1 cellular context compared by ENCODE assay signal in the genomic region with DNA sequence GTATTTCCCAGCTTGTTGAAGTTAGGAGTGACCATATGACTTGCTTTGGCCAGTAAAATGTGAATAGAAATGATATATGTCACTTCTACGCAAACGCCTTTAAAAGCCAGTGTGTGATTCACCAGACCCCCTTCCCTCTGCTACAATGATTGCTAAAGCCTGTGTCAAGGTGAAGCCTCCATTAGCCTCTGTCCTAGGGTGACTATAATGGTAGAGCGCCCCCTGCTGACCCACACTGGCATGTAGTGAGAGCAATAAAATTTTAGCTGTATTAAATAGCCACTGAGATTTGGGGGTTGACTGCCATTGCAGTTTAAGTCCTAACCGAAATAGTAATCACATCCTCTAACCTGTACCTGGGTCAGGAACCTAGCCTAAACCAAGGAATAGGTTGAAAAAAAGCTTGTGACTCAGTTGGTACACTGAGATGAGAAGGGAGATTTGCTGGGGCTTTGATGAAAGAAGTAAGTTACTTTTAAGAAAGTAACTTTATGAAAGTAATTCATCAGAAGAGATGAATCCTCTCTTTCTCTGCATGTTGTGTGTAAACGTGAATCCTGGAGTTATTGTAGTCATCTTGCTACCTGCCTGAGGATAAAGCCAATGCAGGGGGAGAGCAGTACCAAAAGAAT.
TF ChIP-seq lines count a peak whose summit lies in the region.

No MANE protein-coding gene starts in this region.

TF ChIP-seq in GM12878, 131 proteins besides CTCF, POLR2A, EP300 and RAD21 (continued from another document and continues in another):
- TF ChIP-seq, protein P1, sequence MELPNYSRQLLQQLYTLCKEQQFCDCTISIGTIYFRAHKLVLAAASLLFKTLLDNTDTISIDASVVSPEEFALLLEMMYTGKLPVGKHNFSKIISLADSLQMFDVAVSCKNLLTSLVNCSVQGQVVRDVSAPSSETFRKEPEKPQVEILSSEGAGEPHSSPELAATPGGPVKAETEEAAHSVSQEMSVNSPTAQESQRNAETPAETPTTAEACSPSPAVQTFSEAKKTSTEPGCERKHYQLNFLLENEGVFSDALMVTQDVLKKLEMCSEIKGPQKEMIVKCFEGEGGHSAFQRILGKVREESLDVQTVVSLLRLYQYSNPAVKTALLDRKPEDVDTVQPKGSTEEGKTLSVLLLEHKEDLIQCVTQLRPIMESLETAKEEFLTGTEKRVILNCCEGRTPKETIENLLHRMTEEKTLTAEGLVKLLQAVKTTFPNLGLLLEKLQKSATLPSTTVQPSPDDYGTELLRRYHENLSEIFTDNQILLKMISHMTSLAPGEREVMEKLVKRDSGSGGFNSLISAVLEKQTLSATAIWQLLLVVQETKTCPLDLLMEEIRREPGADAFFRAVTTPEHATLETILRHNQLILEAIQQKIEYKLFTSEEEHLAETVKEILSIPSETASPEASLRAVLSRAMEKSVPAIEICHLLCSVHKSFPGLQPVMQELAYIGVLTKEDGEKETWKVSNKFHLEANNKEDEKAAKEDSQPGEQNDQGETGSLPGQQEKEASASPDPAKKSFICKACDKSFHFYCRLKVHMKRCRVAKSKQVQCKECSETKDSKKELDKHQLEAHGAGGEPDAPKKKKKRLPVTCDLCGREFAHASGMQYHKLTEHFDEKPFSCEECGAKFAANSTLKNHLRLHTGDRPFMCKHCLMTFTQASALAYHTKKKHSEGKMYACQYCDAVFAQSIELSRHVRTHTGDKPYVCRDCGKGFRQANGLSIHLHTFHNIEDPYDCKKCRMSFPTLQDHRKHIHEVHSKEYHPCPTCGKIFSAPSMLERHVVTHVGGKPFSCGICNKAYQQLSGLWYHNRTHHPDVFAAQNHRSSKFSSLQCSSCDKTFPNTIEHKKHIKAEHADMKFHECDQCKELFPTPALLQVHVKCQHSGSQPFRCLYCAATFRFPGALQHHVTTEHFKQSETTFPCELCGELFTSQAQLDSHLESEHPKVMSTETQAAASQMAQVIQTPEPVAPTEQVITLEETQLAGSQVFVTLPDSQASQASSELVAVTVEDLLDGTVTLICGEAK (IDR thresholded peaks at IDR 0.05; ENCODE audit: borderline replicate concordance), result no peak
- TF ChIP-seq, protein P2, sequence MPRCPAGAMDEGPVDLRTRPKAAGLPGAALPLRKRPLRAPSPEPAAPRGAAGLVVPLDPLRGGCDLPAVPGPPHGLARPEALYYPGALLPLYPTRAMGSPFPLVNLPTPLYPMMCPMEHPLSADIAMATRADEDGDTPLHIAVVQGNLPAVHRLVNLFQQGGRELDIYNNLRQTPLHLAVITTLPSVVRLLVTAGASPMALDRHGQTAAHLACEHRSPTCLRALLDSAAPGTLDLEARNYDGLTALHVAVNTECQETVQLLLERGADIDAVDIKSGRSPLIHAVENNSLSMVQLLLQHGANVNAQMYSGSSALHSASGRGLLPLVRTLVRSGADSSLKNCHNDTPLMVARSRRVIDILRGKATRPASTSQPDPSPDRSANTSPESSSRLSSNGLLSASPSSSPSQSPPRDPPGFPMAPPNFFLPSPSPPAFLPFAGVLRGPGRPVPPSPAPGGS (IDR thresholded peaks at IDR 0.05; ENCODE audit: borderline replicate concordance, insufficient read depth, low read depth, low read length, poor library complexity, severe bottlenecking), result no peak
- no peak for TF ChIP-seq DPF2 (IDR thresholded peaks at IDR 0.05)
- no peak for TF ChIP-seq TARDBP (IDR thresholded peaks at IDR 0.05; ENCODE audit: borderline replicate concordance)
- no peak for TF ChIP-seq NBN (IDR thresholded peaks at IDR 0.05)
- no peak for TF ChIP-seq GABPA (IDR thresholded peaks at IDR 0.05; ENCODE audit: low read depth)
- TF ChIP-seq TBL1XR1 (IDR thresholded peaks at IDR 0.05; ENCODE audit: low read depth, low read length), result no peak
- no peak for TF ChIP-seq EGR1 (IDR thresholded peaks at IDR 0.05; ENCODE audit: borderline replicate concordance in 1 of 2, low read depth in 2 of 2, low read length in 2 of 2)
- TF ChIP-seq ASH2L (IDR thresholded peaks at IDR 0.05; ENCODE audit: borderline replicate concordance, low read depth), result no peak
- TF ChIP-seq, protein P3, sequence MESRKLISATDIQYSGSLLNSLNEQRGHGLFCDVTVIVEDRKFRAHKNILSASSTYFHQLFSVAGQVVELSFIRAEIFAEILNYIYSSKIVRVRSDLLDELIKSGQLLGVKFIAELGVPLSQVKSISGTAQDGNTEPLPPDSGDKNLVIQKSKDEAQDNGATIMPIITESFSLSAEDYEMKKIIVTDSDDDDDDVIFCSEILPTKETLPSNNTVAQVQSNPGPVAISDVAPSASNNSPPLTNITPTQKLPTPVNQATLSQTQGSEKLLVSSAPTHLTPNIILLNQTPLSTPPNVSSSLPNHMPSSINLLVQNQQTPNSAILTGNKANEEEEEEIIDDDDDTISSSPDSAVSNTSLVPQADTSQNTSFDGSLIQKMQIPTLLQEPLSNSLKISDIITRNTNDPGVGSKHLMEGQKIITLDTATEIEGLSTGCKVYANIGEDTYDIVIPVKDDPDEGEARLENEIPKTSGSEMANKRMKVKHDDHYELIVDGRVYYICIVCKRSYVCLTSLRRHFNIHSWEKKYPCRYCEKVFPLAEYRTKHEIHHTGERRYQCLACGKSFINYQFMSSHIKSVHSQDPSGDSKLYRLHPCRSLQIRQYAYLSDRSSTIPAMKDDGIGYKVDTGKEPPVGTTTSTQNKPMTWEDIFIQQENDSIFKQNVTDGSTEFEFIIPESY (IDR thresholded peaks at IDR 0.05), result no peak
- peak; percentile 99 for TF ChIP-seq SMC3 (IDR thresholded peaks at IDR 0.05; ENCODE audit: borderline replicate concordance, low read length)
- TF ChIP-seq MTA3 (IDR thresholded peaks at IDR 0.05; ENCODE audit: borderline replicate concordance, low read length), result no peak
- TF ChIP-seq MEF2A (IDR thresholded peaks at IDR 0.05; ENCODE audit: insufficient read depth, low read depth, low read length), result no peak
- peak; percentile 92 for TF ChIP-seq YY1 (IDR thresholded peaks at IDR 0.05; ENCODE audit: low read depth, low read length)
- no peak for TF ChIP-seq MEF2B (IDR thresholded peaks at IDR 0.05; ENCODE audit: partially characterized antibody, poor library complexity, severe bottlenecking)
- no peak for TF ChIP-seq SRF (IDR thresholded peaks at IDR 0.05; ENCODE audit: low read depth in 2 of 2, low read length in 2 of 2)
- TF ChIP-seq, protein P4, sequence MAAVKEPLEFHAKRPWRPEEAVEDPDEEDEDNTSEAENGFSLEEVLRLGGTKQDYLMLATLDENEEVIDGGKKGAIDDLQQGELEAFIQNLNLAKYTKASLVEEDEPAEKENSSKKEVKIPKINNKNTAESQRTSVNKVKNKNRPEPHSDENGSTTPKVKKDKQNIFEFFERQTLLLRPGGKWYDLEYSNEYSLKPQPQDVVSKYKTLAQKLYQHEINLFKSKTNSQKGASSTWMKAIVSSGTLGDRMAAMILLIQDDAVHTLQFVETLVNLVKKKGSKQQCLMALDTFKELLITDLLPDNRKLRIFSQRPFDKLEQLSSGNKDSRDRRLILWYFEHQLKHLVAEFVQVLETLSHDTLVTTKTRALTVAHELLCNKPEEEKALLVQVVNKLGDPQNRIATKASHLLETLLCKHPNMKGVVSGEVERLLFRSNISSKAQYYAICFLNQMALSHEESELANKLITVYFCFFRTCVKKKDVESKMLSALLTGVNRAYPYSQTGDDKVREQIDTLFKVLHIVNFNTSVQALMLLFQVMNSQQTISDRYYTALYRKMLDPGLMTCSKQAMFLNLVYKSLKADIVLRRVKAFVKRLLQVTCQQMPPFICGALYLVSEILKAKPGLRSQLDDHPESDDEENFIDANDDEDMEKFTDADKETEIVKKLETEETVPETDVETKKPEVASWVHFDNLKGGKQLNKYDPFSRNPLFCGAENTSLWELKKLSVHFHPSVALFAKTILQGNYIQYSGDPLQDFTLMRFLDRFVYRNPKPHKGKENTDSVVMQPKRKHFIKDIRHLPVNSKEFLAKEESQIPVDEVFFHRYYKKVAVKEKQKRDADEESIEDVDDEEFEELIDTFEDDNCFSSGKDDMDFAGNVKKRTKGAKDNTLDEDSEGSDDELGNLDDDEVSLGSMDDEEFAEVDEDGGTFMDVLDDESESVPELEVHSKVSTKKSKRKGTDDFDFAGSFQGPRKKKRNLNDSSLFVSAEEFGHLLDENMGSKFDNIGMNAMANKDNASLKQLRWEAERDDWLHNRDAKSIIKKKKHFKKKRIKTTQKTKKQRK (IDR thresholded peaks at IDR 0.05; ENCODE audit: low read depth, low read length), result no peak
- TF ChIP-seq CBX3 (IDR thresholded peaks at IDR 0.05; ENCODE audit: borderline replicate concordance, low read depth), result no peak
- TF ChIP-seq, protein P5, sequence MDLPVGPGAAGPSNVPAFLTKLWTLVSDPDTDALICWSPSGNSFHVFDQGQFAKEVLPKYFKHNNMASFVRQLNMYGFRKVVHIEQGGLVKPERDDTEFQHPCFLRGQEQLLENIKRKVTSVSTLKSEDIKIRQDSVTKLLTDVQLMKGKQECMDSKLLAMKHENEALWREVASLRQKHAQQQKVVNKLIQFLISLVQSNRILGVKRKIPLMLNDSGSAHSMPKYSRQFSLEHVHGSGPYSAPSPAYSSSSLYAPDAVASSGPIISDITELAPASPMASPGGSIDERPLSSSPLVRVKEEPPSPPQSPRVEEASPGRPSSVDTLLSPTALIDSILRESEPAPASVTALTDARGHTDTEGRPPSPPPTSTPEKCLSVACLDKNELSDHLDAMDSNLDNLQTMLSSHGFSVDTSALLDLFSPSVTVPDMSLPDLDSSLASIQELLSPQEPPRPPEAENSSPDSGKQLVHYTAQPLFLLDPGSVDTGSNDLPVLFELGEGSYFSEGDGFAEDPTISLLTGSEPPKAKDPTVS (IDR thresholded peaks at IDR 0.05; ENCODE audit: low read depth, low read length), result no peak
- TF ChIP-seq IRF4 (IDR thresholded peaks at IDR 0.05; ENCODE audit: low read depth, low read length), result no peak
- TF ChIP-seq CBFB (IDR thresholded peaks at IDR 0.05; ENCODE audit: low read depth), result no peak
- TF ChIP-seq, protein P6, sequence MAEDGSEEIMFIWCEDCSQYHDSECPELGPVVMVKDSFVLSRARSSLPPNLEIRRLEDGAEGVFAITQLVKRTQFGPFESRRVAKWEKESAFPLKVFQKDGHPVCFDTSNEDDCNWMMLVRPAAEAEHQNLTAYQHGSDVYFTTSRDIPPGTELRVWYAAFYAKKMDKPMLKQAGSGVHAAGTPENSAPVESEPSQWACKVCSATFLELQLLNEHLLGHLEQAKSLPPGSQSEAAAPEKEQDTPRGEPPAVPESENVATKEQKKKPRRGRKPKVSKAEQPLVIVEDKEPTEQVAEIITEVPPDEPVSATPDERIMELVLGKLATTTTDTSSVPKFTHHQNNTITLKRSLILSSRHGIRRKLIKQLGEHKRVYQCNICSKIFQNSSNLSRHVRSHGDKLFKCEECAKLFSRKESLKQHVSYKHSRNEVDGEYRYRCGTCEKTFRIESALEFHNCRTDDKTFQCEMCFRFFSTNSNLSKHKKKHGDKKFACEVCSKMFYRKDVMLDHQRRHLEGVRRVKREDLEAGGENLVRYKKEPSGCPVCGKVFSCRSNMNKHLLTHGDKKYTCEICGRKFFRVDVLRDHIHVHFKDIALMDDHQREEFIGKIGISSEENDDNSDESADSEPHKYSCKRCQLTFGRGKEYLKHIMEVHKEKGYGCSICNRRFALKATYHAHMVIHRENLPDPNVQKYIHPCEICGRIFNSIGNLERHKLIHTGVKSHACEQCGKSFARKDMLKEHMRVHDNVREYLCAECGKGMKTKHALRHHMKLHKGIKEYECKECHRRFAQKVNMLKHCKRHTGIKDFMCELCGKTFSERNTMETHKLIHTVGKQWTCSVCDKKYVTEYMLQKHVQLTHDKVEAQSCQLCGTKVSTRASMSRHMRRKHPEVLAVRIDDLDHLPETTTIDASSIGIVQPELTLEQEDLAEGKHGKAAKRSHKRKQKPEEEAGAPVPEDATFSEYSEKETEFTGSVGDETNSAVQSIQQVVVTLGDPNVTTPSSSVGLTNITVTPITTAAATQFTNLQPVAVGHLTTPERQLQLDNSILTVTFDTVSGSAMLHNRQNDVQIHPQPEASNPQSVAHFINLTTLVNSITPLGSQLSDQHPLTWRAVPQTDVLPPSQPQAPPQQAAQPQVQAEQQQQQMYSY (CRISPR knock-in tag; IDR thresholded peaks at IDR 0.05), result no peak
- TF ChIP-seq, protein P7, sequence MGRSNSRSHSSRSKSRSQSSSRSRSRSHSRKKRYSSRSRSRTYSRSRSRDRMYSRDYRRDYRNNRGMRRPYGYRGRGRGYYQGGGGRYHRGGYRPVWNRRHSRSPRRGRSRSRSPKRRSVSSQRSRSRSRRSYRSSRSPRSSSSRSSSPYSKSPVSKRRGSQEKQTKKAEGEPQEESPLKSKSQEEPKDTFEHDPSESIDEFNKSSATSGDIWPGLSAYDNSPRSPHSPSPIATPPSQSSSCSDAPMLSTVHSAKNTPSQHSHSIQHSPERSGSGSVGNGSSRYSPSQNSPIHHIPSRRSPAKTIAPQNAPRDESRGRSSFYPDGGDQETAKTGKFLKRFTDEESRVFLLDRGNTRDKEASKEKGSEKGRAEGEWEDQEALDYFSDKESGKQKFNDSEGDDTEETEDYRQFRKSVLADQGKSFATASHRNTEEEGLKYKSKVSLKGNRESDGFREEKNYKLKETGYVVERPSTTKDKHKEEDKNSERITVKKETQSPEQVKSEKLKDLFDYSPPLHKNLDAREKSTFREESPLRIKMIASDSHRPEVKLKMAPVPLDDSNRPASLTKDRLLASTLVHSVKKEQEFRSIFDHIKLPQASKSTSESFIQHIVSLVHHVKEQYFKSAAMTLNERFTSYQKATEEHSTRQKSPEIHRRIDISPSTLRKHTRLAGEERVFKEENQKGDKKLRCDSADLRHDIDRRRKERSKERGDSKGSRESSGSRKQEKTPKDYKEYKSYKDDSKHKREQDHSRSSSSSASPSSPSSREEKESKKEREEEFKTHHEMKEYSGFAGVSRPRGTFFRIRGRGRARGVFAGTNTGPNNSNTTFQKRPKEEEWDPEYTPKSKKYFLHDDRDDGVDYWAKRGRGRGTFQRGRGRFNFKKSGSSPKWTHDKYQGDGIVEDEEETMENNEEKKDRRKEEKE (IDR thresholded peaks at IDR 0.05), result no peak
- TF ChIP-seq RFX5 (IDR thresholded peaks at IDR 0.05; ENCODE audit: low read depth, low read length), result no peak
- no peak for TF ChIP-seq JUNB (IDR thresholded peaks at IDR 0.05)
- TF ChIP-seq, protein P8, sequence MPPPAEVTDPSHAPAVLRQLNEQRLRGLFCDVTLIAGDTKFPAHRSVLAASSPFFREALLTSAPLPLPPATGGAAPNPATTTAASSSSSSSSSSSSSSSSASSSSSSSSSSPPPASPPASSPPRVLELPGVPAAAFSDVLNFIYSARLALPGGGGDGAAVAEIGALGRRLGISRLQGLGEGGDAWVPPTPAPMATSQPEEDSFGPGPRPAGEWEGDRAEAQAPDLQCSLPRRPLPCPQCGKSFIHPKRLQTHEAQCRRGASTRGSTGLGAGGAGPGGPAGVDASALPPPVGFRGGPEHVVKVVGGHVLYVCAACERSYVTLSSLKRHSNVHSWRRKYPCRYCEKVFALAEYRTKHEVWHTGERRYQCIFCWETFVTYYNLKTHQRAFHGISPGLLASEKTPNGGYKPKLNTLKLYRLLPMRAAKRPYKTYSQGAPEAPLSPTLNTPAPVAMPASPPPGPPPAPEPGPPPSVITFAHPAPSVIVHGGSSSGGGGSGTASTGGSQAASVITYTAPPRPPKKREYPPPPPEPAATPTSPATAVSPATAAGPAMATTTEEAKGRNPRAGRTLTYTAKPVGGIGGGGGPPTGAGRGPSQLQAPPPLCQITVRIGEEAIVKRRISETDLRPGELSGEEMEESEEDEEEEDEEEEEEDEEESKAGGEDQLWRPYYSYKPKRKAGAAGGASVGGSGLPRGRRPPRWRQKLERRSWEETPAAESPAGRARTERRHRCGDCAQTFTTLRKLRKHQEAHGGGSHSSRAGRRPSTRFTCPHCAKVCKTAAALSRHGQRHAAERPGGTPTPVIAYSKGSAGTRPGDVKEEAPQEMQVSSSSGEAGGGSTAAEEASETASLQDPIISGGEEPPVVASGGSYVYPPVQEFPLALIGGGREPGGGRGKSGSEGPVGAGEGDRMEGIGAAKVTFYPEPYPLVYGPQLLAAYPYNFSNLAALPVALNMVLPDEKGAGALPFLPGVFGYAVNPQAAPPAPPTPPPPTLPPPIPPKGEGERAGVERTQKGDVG (CRISPR knock-in tag; IDR thresholded peaks at IDR 0.05), result no peak
- no peak for TF ChIP-seq BHLHE40 (IDR thresholded peaks at IDR 0.05; ENCODE audit: borderline replicate concordance in 1 of 2, low read depth in 2 of 2, low read length in 1 of 2)
- TF ChIP-seq KDM1A (IDR thresholded peaks at IDR 0.05; ENCODE audit: borderline replicate concordance), result no peak
- no peak for TF ChIP-seq POLR2AphosphoS5 (IDR thresholded peaks at IDR 0.05; ENCODE audit: low read length)
- no peak for TF ChIP-seq STAT3 (IDR thresholded peaks at IDR 0.05; ENCODE audit: low read depth, low read length)
- TF ChIP-seq IKZF2 (IDR thresholded peaks at IDR 0.05), result no peak
